ENCODE assay signal across 25 cellular contexts in genomic region chr16:65842067-65842466, GRCh38.
DNase-seq lines count a peak whose midpoint lies in the region; ATAC-seq and TF ChIP-seq lines count a peak whose summit lies in the region.
"Had no signal": no experiment of that assay in that cellular context is flagged by ENCODE, and none has a peak within 500 bp of the region (broad histone marks: within the 10 kb centered on the region; RNA-seq: fewer than 3 reads in every experiment).

No MANE protein-coding gene starts in this region.

- H3K9ac ChIP-seq in GM23248: no peak overlapping the region

- DNase-seq in Daoy (ENCODE audit: low read depth) (peak; percentile 7), GM23248 (peak; percentile 3), RKO (ENCODE audit: low spot score) (peak; percentile 23), foreskin keratinocyte (peak; percentile 15 to 54), D341Med (ENCODE audit: low spot score) (no peak), Ammon's horn (ENCODE audit: low spot score) (no peak)
- no peak for DNase-seq in activated CD4-positive, alpha-beta T cell treated with anti-CD3 and anti-CD28 coated beads for 4 hours
- DNase-seq: Caco-2; CD8-positive, alpha-beta T cell; DMS 273 treated with DMSO at 0.1 percent for 48 hours; DMS79 treated with DMSO at 0.1 percent for 48 hours; H7; Karpas-422; MV-4-11; NCI-H1105 treated with DMSO at 0.1 percent for 48 hours; NCI-H146; NCI-H2029; NCI-H446 treated with DMSO at 0.1 percent for 48 hours; NCI-H526 treated with DMSO at 0.1 percent for 48 hours; SIG-M5 had no signal

- H3K4me2 ChIP-seq in GM23248 (ENCODE audit: unreplicated experiment): no peak overlapping the region
- H3K4me2 ChIP-seq: A549 had no signal

- H3K4me1 ChIP-seq in GM23248 (ENCODE audit: insufficient read depth) (peaks cover 16% of the 10 kb centered on the region), foreskin keratinocyte (peaks cover 6% of the 10 kb centered on the region)
- H3K4me1 ChIP-seq: A549, Caco-2 had no signal

- TF ChIP-seq CTCF in foreskin keratinocyte (conservative IDR thresholded peaks at IDR 0.05): no peak

- H3F3A ChIP-seq in GM23248 (ENCODE audit: insufficient read depth): peaks cover 25% of the 10 kb centered on the region

- no peaks in the 10 kb centered on the region for H3K36me3 ChIP-seq in GM23248 (ENCODE audit: low read depth)

- no peaks in the 10 kb centered on the region for H3K79me2 ChIP-seq in GM23248 (ENCODE audit: insufficient read depth)

- H3K4me3 ChIP-seq in GM23248: no peak overlapping the region
- H3K4me3 ChIP-seq: A549, SK-N-MC had no signal

- no peak overlapping the region for H2AFZ ChIP-seq in GM23248

- 11 to 16% methylated on average over 1 of the region's 1 CpG for WGBS in GM23248 (ENCODE audit: low coverage in 1 of 2, low lambda C conversion rate in 2 of 2, missing lambda C conversion rate in 2 of 2), 2 experiments

- H4K20me1 ChIP-seq in GM23248 (ENCODE audit: insufficient read depth): no peaks in the 10 kb centered on the region

- H3K9me3 ChIP-seq in GM23248 (ENCODE audit: low read depth): no peaks in the 10 kb centered on the region
- H3K9me3 ChIP-seq: A549 had no signal

- H3K9me2 ChIP-seq in GM23248 (ENCODE audit: insufficient read depth): no peaks in the 10 kb centered on the region

- in situ Hi-C loops in GM23248 (cut with MboI): no loop called here

- H3K27ac ChIP-seq in GM23248: no peak overlapping the region
- no peak overlapping the region for H3K27ac ChIP-seq in foreskin keratinocyte
- H3K27ac ChIP-seq: A549, C4-2B, HL-60, SK-N-MC had no signal

- ATAC-seq in foreskin keratinocyte: peak; percentile 82
- ATAC-seq: A549; CD8-positive, alpha-beta T cell; Panc1 had no signal

- no peaks in the 10 kb centered on the region for H3K27me3 ChIP-seq in GM23248 (replicated peaks; ENCODE audit: insufficient read depth)
- no peaks in the 10 kb centered on the region for H3K27me3 ChIP-seq in foreskin keratinocyte

Comparison
In these comparisons a context has a peak if more than half of its experiments do, and no peak if none do; other contexts are left out.
1. DNase-seq: peak in Daoy (single experiment), GM23248 (single experiment), RKO (single experiment) and foreskin keratinocyte (2 of 2); none in D341Med (single experiment), activated CD4-positive, alpha-beta T cell treated with anti-CD3 and anti-CD28 coated beads for 4 hours (0 of 2) and Ammon's horn (single experiment).